9 cellular contexts compared by ENCODE assay signal in genomic region chr7:148142660-148143248, GRCh38.
DNase-seq lines count a peak whose midpoint lies in the region; ATAC-seq, FAIRE-seq and TF ChIP-seq lines count a peak whose summit lies in the region.
"Had no signal": no experiment of that assay in that cellular context is flagged by ENCODE, and none has a peak within 500 bp of the region (broad histone marks: within the 10 kb centered on the region; RNA-seq: fewer than 3 reads in every experiment).

No MANE protein-coding gene starts in this region.

- TF ChIP-seq CTCF in A549 (IDR thresholded peaks at IDR 0.05) (peak; percentile 39; the same call in 2 of the 3 replicates), GM12872 (IDR thresholded peaks at IDR 0.05; ENCODE audit: insufficient read depth, low read depth, low read length) (peak; percentile 57)

- TF ChIP-seq RAD21 in A549 (conservative IDR thresholded peaks at IDR 0.05 in 1 of 2, IDR thresholded peaks at IDR 0.05 in 1 of 2): peak; percentile 47 to 54; a peak in 4 of 5 replicates

- no peak overlapping the region for H3K27ac ChIP-seq in A549

- no peaks in the 10 kb centered on the region for H3K4me1 ChIP-seq in A549

- DNase-seq in A549 (ENCODE audit: low read depth in 1 of 2, low spot score in 1 of 2) (peak in 1 of 2 experiments; percentile 50), MV-4-11 (lab: John Stamatoyannopoulos, UW) (peak; percentile 36), SW480 (ENCODE audit: low spot score) (peak; percentile 41), iPS-NIHi11 (ENCODE audit: low spot score) (peak; percentile 37), T1000 (lab: John Stamatoyannopoulos, UW) (no peak), occipital lobe (lab: John Stamatoyannopoulos, UW) (no peak), UCSD-AML1 (lab: John Stamatoyannopoulos, UW; ENCODE audit: unreplicated experiment) (no peak)

- CTCF ChIA-PET in A549 (lab: Yijun Ruan, JAX): interaction anchor here (0.5 to 1.3 kb wide), 6 partner anchors 11 to 1128 kb away, joined by 3 to 5 read pairs (median 3); no protein-coding TSS in a partner anchor

- no peaks in the 10 kb centered on the region for H3K9me3 ChIP-seq in A549

- POLR2A ChIA-PET in A549 (lab: Yijun Ruan, JAX): no interaction called here

- H3K4me2 ChIP-seq in A549: no peak overlapping the region

- 3% methylated on average over 4 of the region's 4 CpGs for WGBS in A549 (ENCODE audit: missing lambda C conversion rate)

- H3K4me3 ChIP-seq in A549: no peak overlapping the region

- TF ChIP-seq POLR2A in A549 (IDR thresholded peaks at IDR 0.05; ENCODE audit: low read length): no peak

- no peak for TF ChIP-seq EP300 in A549 (IDR thresholded peaks at IDR 0.05)

- FAIRE-seq in A549 (lab: Jason Lieb, UNC): no peak
- FAIRE-seq: colon had no signal

- peak in 1 of 2 experiments; percentile 75; a peak in 3 of 6 replicates for ATAC-seq in A549

TF ChIP-seq in A549, 52 proteins besides CTCF, POLR2A, EP300 and RAD21:
- peak; percentile 32; the same call in 2 of the 3 replicates for TF ChIP-seq SMC3 (IDR thresholded peaks at IDR 0.05)
- no peak for TF ChIP-seq MYC (IDR thresholded peaks at IDR 0.05; ENCODE audit: borderline replicate concordance, low read length)
- peak; percentile 77; the same call in 1 of the 2 replicates for TF ChIP-seq REST (IDR thresholded peaks at IDR 0.05)

Comparison
In these comparisons a context has a peak if more than half of its experiments do, and no peak if none do; other contexts are left out.
1. DNase-seq: peak in MV-4-11 (single experiment), SW480 (single experiment) and iPS-NIHi11 (single experiment); none in T1000 (single experiment), occipital lobe (single experiment) and UCSD-AML1 (single experiment).